In genomic region chr12:95646781-95647184, GRCh38 we compare ENCODE assay signal across 15 cellular contexts.
DNase-seq lines count a peak whose midpoint lies in the region; ATAC-seq and TF ChIP-seq lines count a peak whose summit lies in the region.
"Had no signal": no experiment of that assay in that cellular context is flagged by ENCODE, and none has a peak within 500 bp of the region (broad histone marks: within the 10 kb centered on the region; RNA-seq: fewer than 3 reads in every experiment).

No MANE protein-coding gene starts in this region.

- WGBS in neuronal stem cell (ENCODE audit: extremely low coverage in 2 of 2, insufficient read length in 2 of 2, insufficient replicate concordance in 1 of 2), 2 donors = no CpG with 5 or more reads among the region's 5 CpGs

- H3K36me3 ChIP-seq in neuronal stem cell (replicated peaks in 1 of 2; ENCODE audit: control insufficient read depth in 2 of 2, insufficient read depth in 2 of 2, low read length in 2 of 2) (no peaks in the 10 kb centered on the region), WERI-Rb-1 (no peaks in the 10 kb centered on the region)
- H3K36me3 ChIP-seq: sigmoid colon had no signal

- peak; percentile 93 for DNase-seq in AG09309 (ENCODE audit: low read depth)
- DNase-seq in NCI-H460 (ENCODE audit: extremely low read depth, low read depth) = peak; percentile 52
- peak; percentile 16 for DNase-seq in fibroblast of mammary gland (ENCODE audit: low read depth)
- DNase-seq in neuronal stem cell (ENCODE audit: low spot score) = no peak
- DNase-seq in WERI-Rb-1 = no peak
- DNase-seq in NCI-H128 (lab: John Stamatoyannopoulos, UW; ENCODE audit: unreplicated experiment) = no peak
- DNase-seq: activated CD4-positive, alpha-beta T cell treated with anti-CD3 and anti-CD28 coated beads for 48 hours; C1 segment of cervical spinal cord; head of caudate nucleus; MM.1S; sigmoid colon; T-helper 1 cell had no signal

- no peak overlapping the region for H4K8ac ChIP-seq in neuronal stem cell (ENCODE audit: low read depth, low read length)

- H3K4me3 ChIP-seq in AG09309 (ENCODE audit: control insufficient read depth, low read depth, low read length) (no peak overlapping the region), fibroblast of mammary gland (ENCODE audit: control insufficient read depth, low read depth, low read length) (no peak overlapping the region), neuronal stem cell (ENCODE audit: low read length in 2 of 2) (no peak overlapping the region), WERI-Rb-1 (ENCODE audit: low read depth, low read length) (no peak overlapping the region)
- H3K4me3 ChIP-seq: sigmoid colon had no signal

- H3K79me1 ChIP-seq in neuronal stem cell (ENCODE audit: low read depth, low read length) = no peaks in the 10 kb centered on the region

- H4K91ac ChIP-seq in neuronal stem cell (ENCODE audit: low read depth, low read length, poor library complexity) = no peak overlapping the region

- H3K23ac ChIP-seq in neuronal stem cell (ENCODE audit: low read depth, low read length, poor library complexity) = no peak overlapping the region

- H2BK12ac ChIP-seq in neuronal stem cell (ENCODE audit: low read length) = no peak overlapping the region

- no peak overlapping the region for H2AK5ac ChIP-seq in neuronal stem cell (ENCODE audit: low read depth, low read length)

- H3K4me1 ChIP-seq in neuronal stem cell (ENCODE audit: control insufficient read depth in 2 of 2, insufficient read depth in 1 of 2, low read depth in 1 of 2, low read length in 2 of 2) = peaks cover 0 to 10% of the 10 kb centered on the region in 2 donors

- TF ChIP-seq CTCF in AG09309 (IDR thresholded peaks at IDR 0.05; ENCODE audit: control insufficient read depth, insufficient read depth, low read depth, low read length, missing control alignments) (no peak), fibroblast of mammary gland (conservative IDR thresholded peaks at IDR 0.05; ENCODE audit: control insufficient read depth, insufficient read depth, low read depth, low read length) (no peak), WERI-Rb-1 (IDR thresholded peaks at IDR 0.05; ENCODE audit: low read depth, low read length) (no peak)

- no peak overlapping the region for H2BK120ac ChIP-seq in neuronal stem cell (ENCODE audit: low read depth, low read length)

- H3K18ac ChIP-seq in neuronal stem cell (ENCODE audit: low read length) = peak overlapping the region; percentile 73

- no peak overlapping the region for H3K4ac ChIP-seq in neuronal stem cell (ENCODE audit: low read length)

- H3K4me2 ChIP-seq in neuronal stem cell (ENCODE audit: insufficient read depth, low read length, poor library complexity, severe bottlenecking) = no peak overlapping the region

- peaks cover 0 to 8% (median 0%) of the 10 kb centered on the region in 3 experiments for H3K27me3 ChIP-seq in neuronal stem cell (ENCODE audit: control insufficient read depth in 3 of 3, insufficient read depth in 3 of 3, low read depth in 1 of 3, low read length in 3 of 3)
- H3K27me3 ChIP-seq in WERI-Rb-1 (ENCODE audit: insufficient read depth, low read depth, severe bottlenecking) = no peaks in the 10 kb centered on the region
- H3K27me3 ChIP-seq: sigmoid colon had no signal

- no peak overlapping the region for H2BK5ac ChIP-seq in neuronal stem cell (ENCODE audit: low read length)

- no peak overlapping the region for H3K14ac ChIP-seq in neuronal stem cell (ENCODE audit: low read length)

- no peak overlapping the region for H2BK15ac ChIP-seq in neuronal stem cell (ENCODE audit: low read length)

- H3K27ac ChIP-seq in neuronal stem cell (replicated peaks; ENCODE audit: low read length) (peak overlapping the region; percentile 79), WERI-Rb-1 (no peak overlapping the region)
- H3K27ac ChIP-seq: sigmoid colon had no signal

- peak overlapping the region; percentile 23 for H2AFZ ChIP-seq in neuronal stem cell (ENCODE audit: low read length)

- H3K9me3 ChIP-seq in neuronal stem cell (replicated peaks in 1 of 2; ENCODE audit: control insufficient read depth in 2 of 2, insufficient read depth in 1 of 2, low read depth in 1 of 2, low read length in 2 of 2) (no peaks in the 10 kb centered on the region), WERI-Rb-1 (ENCODE audit: severe bottlenecking) (peaks cover 2% of the 10 kb centered on the region)
- H3K9me3 ChIP-seq: sigmoid colon had no signal

- ATAC-seq in GM21576 (IDR thresholded peaks at IDR 0.05; ENCODE audit: unreplicated experiment) = no peak
- no peak for ATAC-seq in GM18502 (IDR thresholded peaks at IDR 0.05; ENCODE audit: poor library complexity, unreplicated experiment)
- ATAC-seq: activated T-helper 17 cell treated with anti-CD3 and anti-CD28 coated beads, Interleukin-2, amount 50 U/mL, for 72 hours had no signal

- H3K9ac ChIP-seq in neuronal stem cell (ENCODE audit: low read depth, low read length, poor library complexity) = no peak overlapping the region

Comparison
In these comparisons a context has a peak if more than half of its experiments do, and no peak if none do; other contexts are left out.
1. DNase-seq: peak in AG09309 (single experiment), NCI-H460 (single experiment) and fibroblast of mammary gland (single experiment); none in neuronal stem cell (single experiment), WERI-Rb-1 (single experiment) and NCI-H128 (single experiment).